8 cellular contexts compared by ENCODE assay signal in genomic region chr20:380763-381580, GRCh38. TPM values are rescaled to one million over a fixed set of nuclear protein-coding genes. Genes with fewer than 3 reads are reported as not detected.
DNase-seq lines count a peak whose midpoint lies in the region; ATAC-seq lines count a peak whose summit lies in the region.

No MANE protein-coding gene starts in this region.

- H3K27me3 ChIP-seq in rectal smooth muscle tissue (ENCODE audit: control insufficient read depth, insufficient read depth, low read length), result peaks cover 2% of the 10 kb centered on the region

- ATAC-seq in GM19438 (IDR thresholded peaks at IDR 0.05; ENCODE audit: low read depth, unreplicated experiment) (peak; percentile 67), HG03571 (IDR thresholded peaks at IDR 0.05; ENCODE audit: unreplicated experiment) (peak; percentile 44), Right ventricle myocardium superior (ENCODE audit: poor library complexity) (peak; percentile 69)

- H3K4me1 ChIP-seq in rectal smooth muscle tissue (ENCODE audit: control insufficient read depth, insufficient read depth, low read length), result no peaks in the 10 kb centered on the region

- no peak overlapping the region for H3K9ac ChIP-seq in rectal smooth muscle tissue (ENCODE audit: low read length)

- DNase-seq in COR-L47 (lab: John Stamatoyannopoulos, UW) (peak; percentile 50), SHP77 (lab: John Stamatoyannopoulos, UW) (peak; percentile 57 to 66), Right ventricle myocardium superior (peak; percentile 74), GDM1 (lab: John Stamatoyannopoulos, UW) (no peak)
- peak; percentile 74 for DNase-seq in activated naive CD4-positive, alpha-beta T cell treated with Interleukin-2 at 50 U/mL for 16 hours

- no peaks in the 10 kb centered on the region for H3K36me3 ChIP-seq in rectal smooth muscle tissue (ENCODE audit: control insufficient read depth, insufficient read depth, low read length)

- intact Hi-C loops in Right ventricle myocardium superior (cut with DNase I), result no loop called here

- peak overlapping the region; percentile 61 for H3K4me3 ChIP-seq in rectal smooth muscle tissue (ENCODE audit: low read length)

- H3K27ac ChIP-seq in rectal smooth muscle tissue (ENCODE audit: low read depth, low read length), result no peak overlapping the region

RNA-seq across cellular contexts. Expression of gene TRIB3, which starts 0.4 kb away (rescaled TPM):
- 0.67 TPM for total RNA-seq in Right ventricle myocardium superior

RNA-seq across cellular contexts. Expression of gene RBCK1, which starts 27.1 kb away (rescaled TPM):
- 44.2 TPM for total RNA-seq in Right ventricle myocardium superior

RNA-seq across cellular contexts. Expression of gene NRSN2, which starts 34.1 kb away (rescaled TPM):
- 14.5 TPM for total RNA-seq in Right ventricle myocardium superior

RNA-seq across cellular contexts. Expression of gene SOX12, which starts 55.6 kb away (rescaled TPM):
- total RNA-seq in Right ventricle myocardium superior, result 16.2 TPM
